ENCODE assay signal across 1 cellular context in the genomic region with DNA sequence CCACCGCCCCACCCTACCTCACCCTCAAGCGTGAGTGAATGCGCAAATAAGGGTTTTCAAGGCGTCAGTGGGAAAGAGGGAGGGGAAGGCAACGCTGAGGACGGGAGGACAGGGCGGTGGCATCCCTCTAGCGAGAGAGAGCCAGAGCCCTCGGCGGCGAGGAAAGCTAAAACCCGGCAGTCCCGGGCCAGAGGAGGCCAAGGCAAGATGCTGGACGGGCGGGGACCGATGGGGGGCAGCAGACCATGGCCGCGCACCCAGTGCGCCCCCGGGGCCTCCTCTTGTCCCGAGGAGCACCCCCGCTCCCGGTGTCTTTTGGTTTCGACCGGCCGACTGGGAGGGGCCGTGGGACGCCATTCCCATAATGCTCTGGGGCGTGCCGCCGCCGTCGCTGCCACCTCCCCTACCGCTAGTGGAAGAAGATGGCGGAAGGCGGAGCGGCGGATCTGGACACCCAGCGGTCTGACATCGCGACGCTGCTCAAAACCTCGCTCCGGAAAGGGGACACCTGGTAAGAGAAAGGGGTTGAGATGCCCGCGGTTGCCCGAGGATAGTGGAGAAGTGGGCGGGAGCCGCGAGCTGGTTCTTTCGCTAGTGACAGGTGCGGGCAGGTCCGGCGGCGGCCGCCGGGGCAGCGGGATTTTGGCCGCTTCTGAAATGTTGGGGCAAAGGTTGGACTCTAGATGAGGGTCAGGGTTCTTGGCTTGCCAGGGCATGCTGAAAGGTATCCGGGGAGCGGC.
TF ChIP-seq lines count a peak whose summit lies in the region.

A gene (plus strand): TSS at position 412 of the 740 bp plus-strand sequence. CDS start 11 bp downstream, at position 423.

TF ChIP-seq in SK-N-SH, 30 proteins besides CTCF, POLR2A, EP300 and RAD21 (continued from another document):
- TF ChIP-seq, protein P1, sequence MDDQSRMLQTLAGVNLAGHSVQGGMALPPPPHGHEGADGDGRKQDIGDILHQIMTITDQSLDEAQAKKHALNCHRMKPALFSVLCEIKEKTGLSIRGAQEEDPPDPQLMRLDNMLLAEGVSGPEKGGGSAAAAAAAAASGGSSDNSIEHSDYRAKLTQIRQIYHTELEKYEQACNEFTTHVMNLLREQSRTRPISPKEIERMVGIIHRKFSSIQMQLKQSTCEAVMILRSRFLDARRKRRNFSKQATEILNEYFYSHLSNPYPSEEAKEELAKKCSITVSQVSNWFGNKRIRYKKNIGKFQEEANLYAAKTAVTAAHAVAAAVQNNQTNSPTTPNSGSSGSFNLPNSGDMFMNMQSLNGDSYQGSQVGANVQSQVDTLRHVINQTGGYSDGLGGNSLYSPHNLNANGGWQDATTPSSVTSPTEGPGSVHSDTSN (IDR thresholded peaks at IDR 0.05) = no peak; the same call in 1 of the 2 replicates
- TF ChIP-seq YY1 (IDR thresholded peaks at IDR 0.05; ENCODE audit: low read depth) (peak; percentile 94), SIN3A (IDR thresholded peaks at IDR 0.05; ENCODE audit: borderline replicate concordance, low read depth, low read length) (peak; percentile 69; the same call in 1 of the 2 replicates), SMC3 (IDR thresholded peaks at IDR 0.05; ENCODE audit: low read depth, low read length) (0 out of 2 replicates have a peak, but pooled peaks have one; percentile 1), FOXM1 (IDR thresholded peaks at IDR 0.05; ENCODE audit: low read depth) (no peak), JUND (IDR thresholded peaks at IDR 0.05) (peak; percentile 31; the same call in 1 of the 2 replicates), FOXJ3 (CRISPR knock-in tag; IDR thresholded peaks at IDR 0.05) (peak; percentile 63; the same call in 1 of the 2 replicates), TCF12 (IDR thresholded peaks at IDR 0.05) (peak; percentile 25; the same call in 1 of the 2 replicates), EZH2phosphoT487 (IDR thresholded peaks at IDR 0.05; ENCODE audit: borderline replicate concordance, low read depth) (no peak), POLR2AphosphoS5 (IDR thresholded peaks at IDR 0.05; ENCODE audit: low read depth, low read length) (peak; percentile 78), CHD2 (IDR thresholded peaks at IDR 0.05; ENCODE audit: low read length, partially characterized antibody) (peak; percentile 91)
- TF ChIP-seq, protein P2, sequence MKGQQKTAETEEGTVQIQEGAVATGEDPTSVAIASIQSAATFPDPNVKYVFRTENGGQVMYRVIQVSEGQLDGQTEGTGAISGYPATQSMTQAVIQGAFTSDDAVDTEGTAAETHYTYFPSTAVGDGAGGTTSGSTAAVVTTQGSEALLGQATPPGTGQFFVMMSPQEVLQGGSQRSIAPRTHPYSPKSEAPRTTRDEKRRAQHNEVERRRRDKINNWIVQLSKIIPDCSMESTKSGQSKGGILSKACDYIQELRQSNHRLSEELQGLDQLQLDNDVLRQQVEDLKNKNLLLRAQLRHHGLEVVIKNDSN (IDR thresholded peaks at IDR 0.05; ENCODE audit: borderline replicate concordance, low read depth) = no peak
- TF ChIP-seq, protein P3, sequence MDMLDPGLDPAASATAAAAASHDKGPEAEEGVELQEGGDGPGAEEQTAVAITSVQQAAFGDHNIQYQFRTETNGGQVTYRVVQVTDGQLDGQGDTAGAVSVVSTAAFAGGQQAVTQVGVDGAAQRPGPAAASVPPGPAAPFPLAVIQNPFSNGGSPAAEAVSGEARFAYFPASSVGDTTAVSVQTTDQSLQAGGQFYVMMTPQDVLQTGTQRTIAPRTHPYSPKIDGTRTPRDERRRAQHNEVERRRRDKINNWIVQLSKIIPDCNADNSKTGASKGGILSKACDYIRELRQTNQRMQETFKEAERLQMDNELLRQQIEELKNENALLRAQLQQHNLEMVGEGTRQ (IDR thresholded peaks at IDR 0.05; ENCODE audit: borderline replicate concordance, low read depth, low read length) = no peak
- TF ChIP-seq, protein P4, sequence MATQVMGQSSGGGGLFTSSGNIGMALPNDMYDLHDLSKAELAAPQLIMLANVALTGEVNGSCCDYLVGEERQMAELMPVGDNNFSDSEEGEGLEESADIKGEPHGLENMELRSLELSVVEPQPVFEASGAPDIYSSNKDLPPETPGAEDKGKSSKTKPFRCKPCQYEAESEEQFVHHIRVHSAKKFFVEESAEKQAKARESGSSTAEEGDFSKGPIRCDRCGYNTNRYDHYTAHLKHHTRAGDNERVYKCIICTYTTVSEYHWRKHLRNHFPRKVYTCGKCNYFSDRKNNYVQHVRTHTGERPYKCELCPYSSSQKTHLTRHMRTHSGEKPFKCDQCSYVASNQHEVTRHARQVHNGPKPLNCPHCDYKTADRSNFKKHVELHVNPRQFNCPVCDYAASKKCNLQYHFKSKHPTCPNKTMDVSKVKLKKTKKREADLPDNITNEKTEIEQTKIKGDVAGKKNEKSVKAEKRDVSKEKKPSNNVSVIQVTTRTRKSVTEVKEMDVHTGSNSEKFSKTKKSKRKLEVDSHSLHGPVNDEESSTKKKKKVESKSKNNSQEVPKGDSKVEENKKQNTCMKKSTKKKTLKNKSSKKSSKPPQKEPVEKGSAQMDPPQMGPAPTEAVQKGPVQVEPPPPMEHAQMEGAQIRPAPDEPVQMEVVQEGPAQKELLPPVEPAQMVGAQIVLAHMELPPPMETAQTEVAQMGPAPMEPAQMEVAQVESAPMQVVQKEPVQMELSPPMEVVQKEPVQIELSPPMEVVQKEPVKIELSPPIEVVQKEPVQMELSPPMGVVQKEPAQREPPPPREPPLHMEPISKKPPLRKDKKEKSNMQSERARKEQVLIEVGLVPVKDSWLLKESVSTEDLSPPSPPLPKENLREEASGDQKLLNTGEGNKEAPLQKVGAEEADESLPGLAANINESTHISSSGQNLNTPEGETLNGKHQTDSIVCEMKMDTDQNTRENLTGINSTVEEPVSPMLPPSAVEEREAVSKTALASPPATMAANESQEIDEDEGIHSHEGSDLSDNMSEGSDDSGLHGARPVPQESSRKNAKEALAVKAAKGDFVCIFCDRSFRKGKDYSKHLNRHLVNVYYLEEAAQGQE (IDR thresholded peaks at IDR 0.05; ENCODE audit: low read depth, low read length) = no peak
- TF ChIP-seq, protein P5, sequence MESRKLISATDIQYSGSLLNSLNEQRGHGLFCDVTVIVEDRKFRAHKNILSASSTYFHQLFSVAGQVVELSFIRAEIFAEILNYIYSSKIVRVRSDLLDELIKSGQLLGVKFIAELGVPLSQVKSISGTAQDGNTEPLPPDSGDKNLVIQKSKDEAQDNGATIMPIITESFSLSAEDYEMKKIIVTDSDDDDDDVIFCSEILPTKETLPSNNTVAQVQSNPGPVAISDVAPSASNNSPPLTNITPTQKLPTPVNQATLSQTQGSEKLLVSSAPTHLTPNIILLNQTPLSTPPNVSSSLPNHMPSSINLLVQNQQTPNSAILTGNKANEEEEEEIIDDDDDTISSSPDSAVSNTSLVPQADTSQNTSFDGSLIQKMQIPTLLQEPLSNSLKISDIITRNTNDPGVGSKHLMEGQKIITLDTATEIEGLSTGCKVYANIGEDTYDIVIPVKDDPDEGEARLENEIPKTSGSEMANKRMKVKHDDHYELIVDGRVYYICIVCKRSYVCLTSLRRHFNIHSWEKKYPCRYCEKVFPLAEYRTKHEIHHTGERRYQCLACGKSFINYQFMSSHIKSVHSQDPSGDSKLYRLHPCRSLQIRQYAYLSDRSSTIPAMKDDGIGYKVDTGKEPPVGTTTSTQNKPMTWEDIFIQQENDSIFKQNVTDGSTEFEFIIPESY (IDR thresholded peaks at IDR 0.05; ENCODE audit: borderline replicate concordance, low read depth) = no peak
- TF ChIP-seq, protein P6, sequence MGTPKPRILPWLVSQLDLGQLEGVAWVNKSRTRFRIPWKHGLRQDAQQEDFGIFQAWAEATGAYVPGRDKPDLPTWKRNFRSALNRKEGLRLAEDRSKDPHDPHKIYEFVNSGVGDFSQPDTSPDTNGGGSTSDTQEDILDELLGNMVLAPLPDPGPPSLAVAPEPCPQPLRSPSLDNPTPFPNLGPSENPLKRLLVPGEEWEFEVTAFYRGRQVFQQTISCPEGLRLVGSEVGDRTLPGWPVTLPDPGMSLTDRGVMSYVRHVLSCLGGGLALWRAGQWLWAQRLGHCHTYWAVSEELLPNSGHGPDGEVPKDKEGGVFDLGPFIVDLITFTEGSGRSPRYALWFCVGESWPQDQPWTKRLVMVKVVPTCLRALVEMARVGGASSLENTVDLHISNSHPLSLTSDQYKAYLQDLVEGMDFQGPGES (IDR thresholded peaks at IDR 0.05; ENCODE audit: low read depth, low read length) = no peak
